In the genomic region with DNA sequence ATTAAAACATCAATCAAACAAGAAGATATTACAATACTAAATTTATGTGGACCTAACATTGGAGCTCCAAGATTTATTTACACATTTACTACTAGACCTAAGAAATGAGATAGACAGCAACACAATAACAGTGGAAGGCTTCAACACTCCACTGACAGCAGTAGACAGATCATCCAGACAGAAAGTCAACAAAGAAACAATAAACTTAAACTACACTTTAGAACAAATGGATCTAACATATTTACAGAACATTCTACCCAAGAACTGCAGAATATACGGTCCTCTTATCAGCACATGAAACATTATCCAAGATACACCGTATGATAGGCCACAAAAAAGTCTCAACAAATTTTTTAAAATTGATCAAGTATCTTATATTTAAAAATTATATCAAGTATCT, we compare ENCODE assay signal across 4 cellular contexts. TPM values are rescaled to one million over a fixed set of nuclear protein-coding genes. Genes with fewer than 3 reads are reported as not detected.
"Had no signal": no experiment of that assay in that cellular context is flagged by ENCODE, and none has a peak within 500 bp of the region (broad histone marks: within the 10 kb centered on the region; RNA-seq: fewer than 3 reads in every experiment).

No MANE protein-coding gene starts in this region.

- H3K4me3 ChIP-seq: GM12878 had no signal

- ATAC-seq: GM12878 had no signal

- DNase-seq: GDM1, GF-D8 had no signal

RNA-seq across cellular contexts. Expression of a gene that starts 27.0 kb away (rescaled TPM):
- total RNA-seq: G401, GM12878 had no signal

RNA-seq across cellular contexts. Expression of a gene that starts 50.3 kb away (rescaled TPM):
- total RNA-seq: G401, GM12878 had no signal
